In genomic region chr6:144155529-144155928, GRCh38 we compare ENCODE assay signal across 13 cellular contexts. TPM values are rescaled to one million over a fixed set of nuclear protein-coding genes. Genes with fewer than 3 reads are reported as not detected.
DNase-seq lines count a peak whose midpoint lies in the region; ATAC-seq and TF ChIP-seq lines count a peak whose summit lies in the region.
"Had no signal": no experiment of that assay in that cellular context is flagged by ENCODE, and none has a peak within 500 bp of the region (broad histone marks: within the 10 kb centered on the region; RNA-seq: fewer than 3 reads in every experiment).

No MANE protein-coding gene starts in this region.

- H3K9me3 Mint-ChIP-seq in immature natural killer cell: no peaks in the 10 kb centered on the region

- peaks cover 0 to 59% of the 10 kb centered on the region in 2 donors for H3K4me1 ChIP-seq in right atrium auricular region

- DNase-seq in immature natural killer cell (no peak), iPS-NIHi7 (ENCODE audit: extremely low spot score) (no peak), right atrium auricular region (ENCODE audit: low spot score) (no peak), anterior cingulate cortex (lab: John Stamatoyannopoulos, UW) (no peak)
- DNase-seq: gastrocnemius medialis; NCI-H2029 treated with DMSO at 0.1 percent for 48 hours; SHP77 treated with DMSO at 0.1 percent for 48 hours; stimulated activated naive CD4-positive, alpha-beta T cell had no signal

- no peak overlapping the region for H3K4me3 ChIP-seq in right atrium auricular region
- H3K4me3 ChIP-seq: cardiac muscle cell, gastrocnemius medialis, skin epidermis had no signal

- peaks cover 0 to 13% (median 2%) of the 10 kb centered on the region in 3 donors for H3K27me3 Mint-ChIP-seq in immature natural killer cell (ENCODE audit: low read depth in 3 of 3)

- H3K27ac ChIP-seq in right atrium auricular region: no peak overlapping the region
- H3K27ac ChIP-seq: cardiac muscle cell, gastrocnemius medialis had no signal

- no peak for TF ChIP-seq CTCF in right atrium auricular region (IDR thresholded peaks at IDR 0.05)

- no peaks in the 10 kb centered on the region for H3K9me3 ChIP-seq in right atrium auricular region
- H3K9me3 ChIP-seq: gastrocnemius medialis had no signal

- H3K27ac Mint-ChIP-seq in immature natural killer cell: peak overlapping the region in 5 of 6 donors; percentile 5 to 72 (median 15)

- H3K36me3 Mint-ChIP-seq in immature natural killer cell: peaks cover 16 to 18% (median 17%) of the 10 kb centered on the region in 3 donors

- H3K27me3 ChIP-seq in right atrium auricular region: no peaks in the 10 kb centered on the region

- no peaks in the 10 kb centered on the region for H3K36me3 ChIP-seq in right atrium auricular region
- H3K36me3 ChIP-seq: cardiac muscle cell, gastrocnemius medialis had no signal

- H3K4me3 Mint-ChIP-seq in immature natural killer cell: peak overlapping the region in 1 of 5 donors; percentile 18

- H3K4me1 Mint-ChIP-seq in immature natural killer cell: peaks cover 71 to 84% of the 10 kb centered on the region in 2 donors

- ATAC-seq in GM18868 (IDR thresholded peaks at IDR 0.05; ENCODE audit: unreplicated experiment) (peak; percentile 68), GM21515 (IDR thresholded peaks at IDR 0.05; ENCODE audit: unreplicated experiment) (peak; percentile 51), HG03135 (IDR thresholded peaks at IDR 0.05; ENCODE audit: unreplicated experiment) (peak; percentile 57)

RNA-seq across cellular contexts. Expression of gene STX11, which starts 5.2 kb away (rescaled TPM):
- polyA plus RNA-seq in immature natural killer cell: 10 to 100 TPM; 28.7 to 42.6 (median 36.0) TPM
- 10 to 100 TPM in 1 of 2 donors, 1 to 10 TPM in 1; 7.3 to 21.5 TPM for total RNA-seq in right atrium auricular region
